ENCODE assay signal across 8 cellular contexts in the genomic region with DNA sequence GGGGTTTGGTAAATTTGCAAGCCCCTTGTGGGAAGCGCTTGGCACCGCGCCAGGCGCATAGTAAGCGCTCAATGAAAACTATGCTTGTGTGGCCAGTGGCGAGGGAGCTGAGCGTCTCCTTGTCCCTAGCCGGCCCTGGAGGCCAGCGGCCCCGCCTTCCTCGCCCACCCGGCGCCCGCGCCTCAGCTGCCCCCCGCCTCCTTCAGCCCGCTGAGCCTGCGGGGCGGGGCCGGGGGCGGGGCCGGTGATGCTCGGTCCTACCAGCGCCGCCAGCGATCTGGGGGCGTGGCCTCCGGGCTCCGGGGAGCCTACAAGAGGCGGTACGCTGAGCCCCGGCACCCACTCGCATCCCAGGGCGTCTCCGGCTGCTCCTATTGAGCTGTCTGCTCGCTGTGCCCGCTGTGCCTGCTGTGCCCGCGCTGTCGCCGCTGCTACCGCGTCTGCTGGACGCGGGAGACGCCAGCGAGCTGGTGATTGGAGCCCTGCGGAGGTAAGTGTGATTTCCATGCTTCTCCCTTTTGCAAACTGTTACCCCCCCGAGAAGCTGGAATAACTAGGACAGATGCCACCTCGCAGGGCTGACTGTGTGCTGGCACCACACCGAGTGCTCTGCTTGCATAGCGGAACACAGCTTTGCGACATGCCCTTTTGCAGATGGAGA. TPM values are rescaled to one million over a fixed set of nuclear protein-coding genes. Genes with fewer than 3 reads are reported as not detected.
A peak's percentile ranks its signal among the peaks of the same experiment; 100 is the strongest.
DNase-seq lines count a peak whose midpoint lies in the region; ATAC-seq and TF ChIP-seq lines count a peak whose summit lies in the region.

Gene CRISPLD2, plus strand, starts transcription at position 342 of the 661 bp plus-strand sequence. CDS start 18,511 bp downstream, outside the sequence.

- intact Hi-C loops in natural killer cell (cut with micrococcal nuclease) = no loop called here

- no peaks in the 10 kb centered on the region for H3K36me3 Mint-ChIP-seq in natural killer cell

- H3K4me3 ChIP-seq in RWPE2 (ENCODE audit: severe bottlenecking) (peak within 1 kb of the TSS; percentile 11), fibroblast of the aortic adventitia (ENCODE audit: low read depth, low read length) (peak within 1 kb of the TSS; percentile 72)

- peaks cover 10% of the 10 kb centered on the region in 2 donors for H3K4me1 Mint-ChIP-seq in natural killer cell

- H3K9me3 Mint-ChIP-seq in natural killer cell = no peaks in the 10 kb centered on the region

- H3K27ac ChIP-seq in RWPE2 (ENCODE audit: poor library complexity, severe bottlenecking) = no peak within 1 kb of the TSS

- H3K4me3 Mint-ChIP-seq in natural killer cell = peak within 1 kb of the TSS; percentile 79

- TF ChIP-seq CTCF in RWPE2 (IDR thresholded peaks at IDR 0.05; ENCODE audit: poor library complexity, severe bottlenecking) = no peak
- no peak for TF ChIP-seq CTCF in fibroblast of the aortic adventitia (IDR thresholded peaks at IDR 0.05; ENCODE audit: insufficient read depth, low read length)
- no peak for TF ChIP-seq CTCF in natural killer cell (IDR thresholded peaks at IDR 0.05)

- peak; percentile 97 for ATAC-seq in RWPE2 (ENCODE audit: low read depth)
- ATAC-seq in natural killer cell = peak; percentile 93 to 99 (median 99)
- ATAC-seq in HG03520 (IDR thresholded peaks at IDR 0.05; ENCODE audit: unreplicated experiment) = no peak

- H3K27ac Mint-ChIP-seq in natural killer cell = no peak within 1 kb of the TSS

- peaks cover 4% of the 10 kb centered on the region for H3K4me1 ChIP-seq in RWPE2 (ENCODE audit: insufficient read depth, poor library complexity, severe bottlenecking)

- DNase-seq in DMS79 treated with DMSO at 0.1 percent for 48 hours (lab: John Stamatoyannopoulos, UW) = peak; percentile 49
- DNase-seq in LoVo (ENCODE audit: low spot score) = peak; percentile 83
- peak; percentile 94 for DNase-seq in RWPE2 (ENCODE audit: low spot score)
- DNase-seq in activated gamma-delta T cell (lab: John Stamatoyannopoulos, UW) = peak; percentile 63
- DNase-seq in fibroblast of the aortic adventitia (ENCODE audit: low read depth) = peak; percentile 78
- DNase-seq in natural killer cell = peak; percentile 68
- peak; percentile 70 to 83 for DNase-seq in stimulated activated CD8-positive, alpha-beta memory T cell treated with anti-CD3 and anti-CD28 coated beads, Interleukin-7, amount 100 ng/mL, for 48 hours (ENCODE audit: extremely low read depth in 1 of 2, low read depth in 1 of 2)

- H3K9me3 ChIP-seq in RWPE2 (ENCODE audit: severe bottlenecking) = no peaks in the 10 kb centered on the region

- no peaks in the 10 kb centered on the region for H3K36me3 ChIP-seq in RWPE2 (ENCODE audit: low read depth)

- peaks cover 14 to 22% of the 10 kb centered on the region in 2 donors for H3K27me3 Mint-ChIP-seq in natural killer cell (ENCODE audit: low read depth in 2 of 2)

- H3K27me3 ChIP-seq in RWPE2 (ENCODE audit: insufficient read depth, poor library complexity, severe bottlenecking) = peaks cover 6% of the 10 kb centered on the region

RNA-seq across cellular contexts. Expression of gene CRISPLD2, which starts in this region (rescaled TPM):
- 0.99 and 29.3 TPM in 2 replicates for total RNA-seq in fibroblast of the aortic adventitia (ENCODE audit: low replicate concordance)
- total RNA-seq in natural killer cell = 1 to 10 TPM in 1 of 3 donors, under 1 TPM in 1, not detected in 1; 0.86 to 6.3 TPM
